In the genomic region with DNA sequence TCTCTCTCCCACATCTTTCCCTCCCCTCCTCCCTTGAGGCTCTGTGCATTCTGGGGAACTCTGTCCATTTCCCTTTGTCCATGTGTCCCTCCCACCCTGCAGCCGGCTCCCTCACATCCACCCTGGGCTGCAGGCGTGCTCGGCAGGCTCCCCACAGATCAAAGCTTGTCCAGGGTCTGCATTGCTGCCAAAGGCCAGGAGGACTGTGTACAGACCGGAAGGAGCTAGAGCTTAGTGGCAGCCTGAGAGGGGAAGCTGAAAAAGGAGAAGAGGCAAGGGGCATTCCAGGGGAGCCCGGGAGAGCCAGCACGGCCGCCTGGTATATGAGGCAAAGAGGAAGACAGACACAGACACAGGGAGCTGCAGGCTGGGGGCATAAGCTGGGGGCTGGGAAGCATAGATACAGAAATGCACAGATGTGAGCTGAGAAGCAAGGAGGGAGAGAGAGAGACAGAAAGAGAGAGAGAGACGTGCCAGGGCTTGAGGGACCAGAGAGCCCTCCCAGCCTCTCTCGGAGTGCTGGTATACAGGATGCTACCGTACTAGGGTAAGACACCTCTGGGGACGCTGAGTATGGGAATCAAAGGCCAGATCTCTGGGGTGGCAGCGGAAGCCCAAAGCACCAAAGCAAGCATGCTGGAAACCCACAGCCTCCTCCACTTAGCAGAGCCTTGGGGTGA, we compare ENCODE assay signal across 2 cellular contexts.
A peak's percentile ranks its signal among the peaks of the same experiment; 100 is the strongest.
TF ChIP-seq lines count a peak whose summit lies in the region.

No MANE protein-coding gene starts in this region.

TF ChIP-seq in GM12878, 131 proteins besides CTCF, POLR2A, EP300 and RAD21:
- TF ChIP-seq, protein P1, sequence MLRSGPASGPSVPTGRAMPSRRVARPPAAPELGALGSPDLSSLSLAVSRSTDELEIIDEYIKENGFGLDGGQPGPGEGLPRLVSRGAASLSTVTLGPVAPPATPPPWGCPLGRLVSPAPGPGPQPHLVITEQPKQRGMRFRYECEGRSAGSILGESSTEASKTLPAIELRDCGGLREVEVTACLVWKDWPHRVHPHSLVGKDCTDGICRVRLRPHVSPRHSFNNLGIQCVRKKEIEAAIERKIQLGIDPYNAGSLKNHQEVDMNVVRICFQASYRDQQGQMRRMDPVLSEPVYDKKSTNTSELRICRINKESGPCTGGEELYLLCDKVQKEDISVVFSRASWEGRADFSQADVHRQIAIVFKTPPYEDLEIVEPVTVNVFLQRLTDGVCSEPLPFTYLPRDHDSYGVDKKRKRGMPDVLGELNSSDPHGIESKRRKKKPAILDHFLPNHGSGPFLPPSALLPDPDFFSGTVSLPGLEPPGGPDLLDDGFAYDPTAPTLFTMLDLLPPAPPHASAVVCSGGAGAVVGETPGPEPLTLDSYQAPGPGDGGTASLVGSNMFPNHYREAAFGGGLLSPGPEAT (IDR thresholded peaks at IDR 0.05; ENCODE audit: low read depth), result 0 out of 2 replicates have a peak, but pooled peaks have one; percentile 35
- TF ChIP-seq RELA (IDR thresholded peaks at IDR 0.05; ENCODE audit: borderline replicate concordance, partially characterized antibody) (peak; percentile 40), SPI1 (IDR thresholded peaks at IDR 0.05; ENCODE audit: borderline replicate concordance, insufficient read depth, low read depth, low read length) (peak; percentile 72; the same call in 1 of the 2 replicates), HDGF (IDR thresholded peaks at IDR 0.05) (peak; percentile 54; the same call in 1 of the 2 replicates), IKZF1 (conservative IDR thresholded peaks at IDR 0.05) (0 out of 2 replicates have a peak, but pooled peaks have one; percentile 17), IKZF2 (IDR thresholded peaks at IDR 0.05) (peak in 1 of 2 experiments; percentile 30; a peak in 2 of 4 replicates), NBN (IDR thresholded peaks at IDR 0.05) (0 out of 2 replicates have a peak, but pooled peaks have one; percentile 26)
- TF ChIP-seq, protein P2, sequence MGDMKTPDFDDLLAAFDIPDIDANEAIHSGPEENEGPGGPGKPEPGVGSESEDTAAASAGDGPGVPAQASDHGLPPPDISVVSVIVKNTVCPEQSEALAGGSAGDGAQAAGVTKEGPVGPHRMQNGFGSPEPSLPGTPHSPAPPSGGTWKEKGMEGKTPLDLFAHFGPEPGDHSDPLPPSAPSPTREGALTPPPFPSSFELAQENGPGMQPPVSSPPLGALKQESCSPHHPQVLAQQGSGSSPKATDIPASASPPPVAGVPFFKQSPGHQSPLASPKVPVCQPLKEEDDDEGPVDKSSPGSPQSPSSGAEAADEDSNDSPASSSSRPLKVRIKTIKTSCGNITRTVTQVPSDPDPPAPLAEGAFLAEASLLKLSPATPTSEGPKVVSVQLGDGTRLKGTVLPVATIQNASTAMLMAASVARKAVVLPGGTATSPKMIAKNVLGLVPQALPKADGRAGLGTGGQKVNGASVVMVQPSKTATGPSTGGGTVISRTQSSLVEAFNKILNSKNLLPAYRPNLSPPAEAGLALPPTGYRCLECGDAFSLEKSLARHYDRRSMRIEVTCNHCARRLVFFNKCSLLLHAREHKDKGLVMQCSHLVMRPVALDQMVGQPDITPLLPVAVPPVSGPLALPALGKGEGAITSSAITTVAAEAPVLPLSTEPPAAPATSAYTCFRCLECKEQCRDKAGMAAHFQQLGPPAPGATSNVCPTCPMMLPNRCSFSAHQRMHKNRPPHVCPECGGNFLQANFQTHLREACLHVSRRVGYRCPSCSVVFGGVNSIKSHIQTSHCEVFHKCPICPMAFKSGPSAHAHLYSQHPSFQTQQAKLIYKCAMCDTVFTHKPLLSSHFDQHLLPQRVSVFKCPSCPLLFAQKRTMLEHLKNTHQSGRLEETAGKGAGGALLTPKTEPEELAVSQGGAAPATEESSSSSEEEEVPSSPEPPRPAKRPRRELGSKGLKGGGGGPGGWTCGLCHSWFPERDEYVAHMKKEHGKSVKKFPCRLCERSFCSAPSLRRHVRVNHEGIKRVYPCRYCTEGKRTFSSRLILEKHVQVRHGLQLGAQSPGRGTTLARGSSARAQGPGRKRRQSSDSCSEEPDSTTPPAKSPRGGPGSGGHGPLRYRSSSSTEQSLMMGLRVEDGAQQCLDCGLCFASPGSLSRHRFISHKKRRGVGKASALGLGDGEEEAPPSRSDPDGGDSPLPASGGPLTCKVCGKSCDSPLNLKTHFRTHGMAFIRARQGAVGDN (IDR thresholded peaks at IDR 0.05), result peak; percentile 51; the same call in 1 of the 2 replicates
- TF ChIP-seq, protein P3, sequence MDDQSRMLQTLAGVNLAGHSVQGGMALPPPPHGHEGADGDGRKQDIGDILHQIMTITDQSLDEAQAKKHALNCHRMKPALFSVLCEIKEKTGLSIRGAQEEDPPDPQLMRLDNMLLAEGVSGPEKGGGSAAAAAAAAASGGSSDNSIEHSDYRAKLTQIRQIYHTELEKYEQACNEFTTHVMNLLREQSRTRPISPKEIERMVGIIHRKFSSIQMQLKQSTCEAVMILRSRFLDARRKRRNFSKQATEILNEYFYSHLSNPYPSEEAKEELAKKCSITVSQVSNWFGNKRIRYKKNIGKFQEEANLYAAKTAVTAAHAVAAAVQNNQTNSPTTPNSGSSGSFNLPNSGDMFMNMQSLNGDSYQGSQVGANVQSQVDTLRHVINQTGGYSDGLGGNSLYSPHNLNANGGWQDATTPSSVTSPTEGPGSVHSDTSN (IDR thresholded peaks at IDR 0.05; ENCODE audit: insufficient replicate concordance, low read depth, low read length), result no peak
- TF ChIP-seq, protein P4, sequence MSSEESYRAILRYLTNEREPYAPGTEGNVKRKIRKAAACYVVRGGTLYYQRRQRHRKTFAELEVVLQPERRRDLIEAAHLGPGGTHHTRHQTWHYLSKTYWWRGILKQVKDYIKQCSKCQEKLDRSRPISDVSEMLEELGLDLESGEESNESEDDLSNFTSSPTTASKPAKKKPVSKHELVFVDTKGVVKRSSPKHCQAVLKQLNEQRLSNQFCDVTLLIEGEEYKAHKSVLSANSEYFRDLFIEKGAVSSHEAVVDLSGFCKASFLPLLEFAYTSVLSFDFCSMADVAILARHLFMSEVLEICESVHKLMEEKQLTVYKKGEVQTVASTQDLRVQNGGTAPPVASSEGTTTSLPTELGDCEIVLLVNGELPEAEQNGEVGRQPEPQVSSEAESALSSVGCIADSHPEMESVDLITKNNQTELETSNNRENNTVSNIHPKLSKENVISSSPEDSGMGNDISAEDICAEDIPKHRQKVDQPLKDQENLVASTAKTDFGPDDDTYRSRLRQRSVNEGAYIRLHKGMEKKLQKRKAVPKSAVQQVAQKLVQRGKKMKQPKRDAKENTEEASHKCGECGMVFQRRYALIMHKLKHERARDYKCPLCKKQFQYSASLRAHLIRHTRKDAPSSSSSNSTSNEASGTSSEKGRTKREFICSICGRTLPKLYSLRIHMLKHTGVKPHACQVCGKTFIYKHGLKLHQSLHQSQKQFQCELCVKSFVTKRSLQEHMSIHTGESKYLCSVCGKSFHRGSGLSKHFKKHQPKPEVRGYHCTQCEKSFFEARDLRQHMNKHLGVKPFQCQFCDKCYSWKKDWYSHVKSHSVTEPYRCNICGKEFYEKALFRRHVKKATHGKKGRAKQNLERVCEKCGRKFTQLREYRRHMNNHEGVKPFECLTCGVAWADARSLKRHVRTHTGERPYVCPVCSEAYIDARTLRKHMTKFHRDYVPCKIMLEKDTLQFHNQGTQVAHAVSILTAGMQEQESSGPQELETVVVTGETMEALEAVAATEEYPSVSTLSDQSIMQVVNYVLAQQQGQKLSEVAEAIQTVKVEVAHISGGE (CRISPR knock-in tag; IDR thresholded peaks at IDR 0.05), result no peak
TF ChIP-seq in GM12878: peak in this region for 8.

TF ChIP-seq in HEK293T, 16 proteins besides CTCF, POLR2A, EP300 and RAD21:
- TF ChIP-seq L3MBTL2 (conservative IDR thresholded peaks at IDR 0.05), result no peak
- no peak for TF ChIP-seq TARDBP (IDR thresholded peaks at IDR 0.05)
- no peak for TF ChIP-seq SP1 (IDR thresholded peaks at IDR 0.05)
- no peak for TF ChIP-seq ZNF384 (IDR thresholded peaks at IDR 0.05)
- TF ChIP-seq SUZ12 (IDR thresholded peaks at IDR 0.05), result no peak
- no peak for TF ChIP-seq NFRKB (IDR thresholded peaks at IDR 0.05)
- TF ChIP-seq, protein P5, sequence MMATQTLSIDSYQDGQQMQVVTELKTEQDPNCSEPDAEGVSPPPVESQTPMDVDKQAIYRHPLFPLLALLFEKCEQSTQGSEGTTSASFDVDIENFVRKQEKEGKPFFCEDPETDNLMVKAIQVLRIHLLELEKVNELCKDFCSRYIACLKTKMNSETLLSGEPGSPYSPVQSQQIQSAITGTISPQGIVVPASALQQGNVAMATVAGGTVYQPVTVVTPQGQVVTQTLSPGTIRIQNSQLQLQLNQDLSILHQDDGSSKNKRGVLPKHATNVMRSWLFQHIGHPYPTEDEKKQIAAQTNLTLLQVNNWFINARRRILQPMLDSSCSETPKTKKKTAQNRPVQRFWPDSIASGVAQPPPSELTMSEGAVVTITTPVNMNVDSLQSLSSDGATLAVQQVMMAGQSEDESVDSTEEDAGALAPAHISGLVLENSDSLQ (IDR thresholded peaks at IDR 0.05), result no peak
- no peak for TF ChIP-seq FOXM1 (IDR thresholded peaks at IDR 0.05; ENCODE audit: borderline replicate concordance)
- TF ChIP-seq BHLHE40 (IDR thresholded peaks at IDR 0.05; ENCODE audit: borderline replicate concordance), result no peak
- TF ChIP-seq ARNT (IDR thresholded peaks at IDR 0.05), result no peak
- no peak for TF ChIP-seq FOXK2 (IDR thresholded peaks at IDR 0.05)
- TF ChIP-seq HDGF (IDR thresholded peaks at IDR 0.05; ENCODE audit: borderline replicate concordance), result no peak
- TF ChIP-seq LEF1 (IDR thresholded peaks at IDR 0.05; ENCODE audit: borderline replicate concordance), result no peak
- no peak for TF ChIP-seq CTBP1 (IDR thresholded peaks at IDR 0.05; ENCODE audit: borderline replicate concordance)
- no peak for TF ChIP-seq ELF4 (IDR thresholded peaks at IDR 0.05)
- TF ChIP-seq FOXA1 (IDR thresholded peaks at IDR 0.05), result no peak
